8 cellular contexts compared by ENCODE assay signal in the genomic region with DNA sequence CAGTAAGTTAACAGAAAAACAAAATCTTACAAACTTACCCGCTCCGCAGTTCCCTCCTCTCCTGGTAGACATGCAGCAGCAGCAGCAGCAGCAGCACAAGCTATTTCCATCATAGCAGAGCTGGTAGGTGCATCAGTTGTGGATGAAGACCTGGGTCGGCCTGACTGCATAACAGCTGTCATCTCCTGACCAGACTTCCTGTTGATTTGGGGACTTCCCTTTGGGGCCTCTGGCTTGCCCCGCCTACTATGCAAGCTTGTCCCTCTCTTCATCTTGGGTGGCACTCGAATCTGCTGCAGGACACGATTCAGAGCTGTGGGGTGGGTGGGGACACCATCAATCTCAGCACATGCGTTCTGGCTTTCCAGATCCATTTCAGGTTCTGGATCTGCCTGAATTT.
DNase-seq lines count a peak whose midpoint lies in the region; ATAC-seq lines count a peak whose summit lies in the region.

No MANE protein-coding gene starts in this region.

- H2AK5ac ChIP-seq in trophoblast cell (ENCODE audit: low read length) = no peak overlapping the region

- no peak overlapping the region for H4K91ac ChIP-seq in trophoblast cell (ENCODE audit: low read depth, low read length)

- H3K79me1 ChIP-seq in trophoblast cell (ENCODE audit: low read length) = no peaks in the 10 kb centered on the region

- H2BK120ac ChIP-seq in trophoblast cell (ENCODE audit: insufficient read depth, low read length, poor library complexity) = no peak overlapping the region

- H3K27ac ChIP-seq in trophoblast cell (ENCODE audit: low read depth, low read length) = no peak overlapping the region

- no peak overlapping the region for H3K18ac ChIP-seq in trophoblast cell (ENCODE audit: low read length)

- no peak overlapping the region for H3K9ac ChIP-seq in trophoblast cell (ENCODE audit: low read length)

- no peak overlapping the region for H4K8ac ChIP-seq in trophoblast cell (ENCODE audit: low read depth, low read length)

- DNase-seq in AML-193 (lab: John Stamatoyannopoulos, UW) (peak; percentile 27 to 35), NCI-H146 (lab: John Stamatoyannopoulos, UW) (no peak), trophoblast cell (no peak), NCI-H524 treated with DMSO at 0.1 percent for 48 hours (lab: John Stamatoyannopoulos, UW) (no peak)
- peak; percentile 27 to 45 for DNase-seq in activated T-cell treated with anti-CD3 and anti-CD28 coated beads, Interleukin-2, amount 50 U/mL, for 48 hours

- H3K4ac ChIP-seq in trophoblast cell (ENCODE audit: low read depth, low read length) = no peak overlapping the region

- no peak overlapping the region for H3K4me3 ChIP-seq in trophoblast cell (ENCODE audit: low read depth, low read length)

- no peak overlapping the region for H2BK12ac ChIP-seq in trophoblast cell (ENCODE audit: low read length)

- H3K4me1 ChIP-seq in trophoblast cell (ENCODE audit: control insufficient read depth in 1 of 2, insufficient read depth in 2 of 2, low read length in 2 of 2) = no peaks in the 10 kb centered on the region

- H4K12ac ChIP-seq in trophoblast cell (ENCODE audit: low read depth, low read length) = no peak overlapping the region

- no peaks in the 10 kb centered on the region for H3K79me2 ChIP-seq in trophoblast cell (ENCODE audit: control insufficient read depth, insufficient read depth, low read length, poor library complexity)

- H2AFZ ChIP-seq in trophoblast cell (ENCODE audit: insufficient read depth, low read length, poor library complexity) = no peak overlapping the region

- ATAC-seq in GM19324 (IDR thresholded peaks at IDR 0.05; ENCODE audit: low FRiP score, unreplicated experiment) = peak; percentile 66
- ATAC-seq in HG03457 (IDR thresholded peaks at IDR 0.05; ENCODE audit: unreplicated experiment) = peak; percentile 79
- ATAC-seq in GM19328 (IDR thresholded peaks at IDR 0.05; ENCODE audit: unreplicated experiment) = no peak

- H3K14ac ChIP-seq in trophoblast cell (ENCODE audit: low read length) = no peak overlapping the region

- no CpG with 5 or more reads among the region's 7 CpGs for WGBS in trophoblast cell (ENCODE audit: extremely low coverage, insufficient coverage, insufficient read length)

- no peak overlapping the region for H2BK5ac ChIP-seq in trophoblast cell (ENCODE audit: low read depth, low read length, poor library complexity)

- no peaks in the 10 kb centered on the region for H3K9me3 ChIP-seq in trophoblast cell (ENCODE audit: insufficient read depth, low read depth, low read length)

- no peak overlapping the region for H3K23ac ChIP-seq in trophoblast cell (ENCODE audit: low read length)

- H3K4me2 ChIP-seq in trophoblast cell (ENCODE audit: low read length) = no peak overlapping the region

- H3K36me3 ChIP-seq in trophoblast cell (ENCODE audit: control insufficient read depth in 1 of 2, insufficient read depth in 2 of 2, low read length in 2 of 2) = peaks cover 3 to 5% of the 10 kb centered on the region in 2 experiments

- H3K27me3 ChIP-seq in trophoblast cell (ENCODE audit: insufficient read depth, low read length) = no peaks in the 10 kb centered on the region

Comparison
In these comparisons a context has a peak if more than half of its experiments do, and no peak if none do; other contexts are left out.
1. DNase-seq: peak in AML-193 (2 of 2) and activated T-cell treated with anti-CD3 and anti-CD28 coated beads, Interleukin-2, amount 50 U/mL, for 48 hours (2 of 2); none in NCI-H146 (single experiment), trophoblast cell (0 of 2) and NCI-H524 treated with DMSO at 0.1 percent for 48 hours (single experiment).